8 cellular contexts compared by ENCODE assay signal in the genomic region with DNA sequence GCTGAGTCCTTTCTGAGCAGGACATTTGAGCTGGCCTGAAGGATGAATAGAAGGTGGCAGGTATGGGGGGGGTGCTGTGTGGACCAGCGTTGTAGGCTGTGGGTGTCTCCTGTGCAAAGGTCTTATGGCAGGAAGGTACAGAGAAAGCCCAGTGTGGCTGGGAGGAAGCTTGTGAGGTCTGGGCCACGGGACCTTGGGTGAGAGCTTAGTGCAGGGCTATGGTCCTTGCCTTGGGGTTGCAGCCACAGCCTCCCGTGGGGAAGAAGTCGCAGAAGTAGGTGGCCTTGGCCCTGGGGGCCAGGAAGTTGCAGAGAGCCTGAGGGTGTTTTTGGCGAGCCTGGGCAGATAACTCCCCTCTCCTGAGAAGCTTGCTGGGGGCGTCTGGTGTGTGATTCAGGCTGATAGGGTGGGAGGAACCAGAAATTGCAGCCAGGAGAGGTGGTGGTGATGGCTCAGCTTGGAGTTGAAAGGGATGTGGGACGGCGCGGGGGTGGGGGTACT. TPM values are rescaled to one million over a fixed set of nuclear protein-coding genes. Genes with fewer than 3 reads are reported as not detected.
DNase-seq lines count a peak whose midpoint lies in the region; ATAC-seq and TF ChIP-seq lines count a peak whose summit lies in the region.

No MANE protein-coding gene starts in this region.

- peak overlapping the region; percentile 79 for H3K27ac Mint-ChIP-seq in Caco-2 (ENCODE audit: unreplicated experiment)

- POLR2A ChIA-PET in Caco-2 (lab: Charles Lee): no interaction called here

- H3K27ac ChIP-seq in left lung: peak overlapping the region; percentile 73 to 90
- peak overlapping the region in 2 of 3 donors; percentile 46 to 58 for H3K27ac ChIP-seq in thyroid gland
- peak overlapping the region in 1 of 2 donors; percentile 49 for H3K27ac ChIP-seq in prostate gland

- no peaks in the 10 kb centered on the region for H3K9me3 Mint-ChIP-seq in Caco-2 (ENCODE audit: unreplicated experiment)

- no peaks in the 10 kb centered on the region for H3K27me3 ChIP-seq in Caco-2 (replicated peaks; ENCODE audit: control insufficient read depth, insufficient read depth, low read length)
- no peaks in the 10 kb centered on the region for H3K27me3 ChIP-seq in MG63
- H3K27me3 ChIP-seq in left lung: peaks cover 8 to 61% of the 10 kb centered on the region in 2 donors
- H3K27me3 ChIP-seq in thyroid gland: no peaks in the 10 kb centered on the region
- H3K27me3 ChIP-seq in prostate gland (replicated peaks; ENCODE audit: insufficient read depth): no peaks in the 10 kb centered on the region

- peaks cover 47% of the 10 kb centered on the region for H3K36me3 Mint-ChIP-seq in Caco-2 (ENCODE audit: insufficient read depth, unreplicated experiment)

- WGBS in thyroid gland, 2 donors: 58 to 62% methylated on average over 9 of the region's 9 CpGs
- WGBS in prostate gland: 11% methylated on average over 9 of the region's 9 CpGs

- BruUV-seq in Caco-2 (replicated peaks; lab: Mats Ljungman, UMichigan): no TSS peak

- in situ Hi-C loops in astrocyte of the spinal cord (cut with HindIII; ENCODE audit: low sequenced_read_pairs): no loop called here

- H3K4me3 Mint-ChIP-seq in Caco-2 (ENCODE audit: unreplicated experiment): peak overlapping the region; percentile 88

- peaks cover 20% of the 10 kb centered on the region for H3K4me1 Mint-ChIP-seq in Caco-2 (ENCODE audit: low read depth, unreplicated experiment)

- H3K4me1 ChIP-seq in Caco-2: peaks cover 40% of the 10 kb centered on the region
- H3K4me1 ChIP-seq in left lung: peaks cover 21 to 75% of the 10 kb centered on the region in 2 donors
- peaks cover 25 to 47% of the 10 kb centered on the region in 2 donors for H3K4me1 ChIP-seq in thyroid gland
- peaks cover 7% of the 10 kb centered on the region for H3K4me1 ChIP-seq in prostate gland (replicated peaks)

- H3K9me3 ChIP-seq in Caco-2 (no peaks in the 10 kb centered on the region), MG63 (no peaks in the 10 kb centered on the region), left lung (no peaks in the 10 kb centered on the region), thyroid gland (no peaks in the 10 kb centered on the region), prostate gland (no peaks in the 10 kb centered on the region)

- no peak for TF ChIP-seq CTCF in Caco-2 (IDR thresholded peaks at IDR 0.05; ENCODE audit: insufficient read depth in 1 of 2, low read depth in 1 of 2, low read length in 1 of 2, severe bottlenecking in 1 of 2, unreplicated experiment in 1 of 2)
- TF ChIP-seq CTCF in astrocyte of the spinal cord (IDR thresholded peaks at IDR 0.05; ENCODE audit: low read depth, low read length): no peak
- no peak for TF ChIP-seq CTCF in left lung (IDR thresholded peaks at IDR 0.05)
- no peak for TF ChIP-seq CTCF in thyroid gland (IDR thresholded peaks at IDR 0.05)
- no peak for TF ChIP-seq CTCF in prostate gland (IDR thresholded peaks at IDR 0.05)

- intact Hi-C loops in Caco-2 (cut with micrococcal nuclease; ENCODE audit: unreplicated experiment) (no loop called here), left lung (cut with DNase I) (no loop called here), thyroid gland (cut with DNase I) (no loop called here), prostate gland (cut with DNase I) (no loop called here)

- H3K36me3 ChIP-seq in Caco-2 (ENCODE audit: control insufficient read depth, insufficient read depth, low read length) (no peaks in the 10 kb centered on the region), MG63 (peaks cover 5% of the 10 kb centered on the region; the same call in 1 of the 2 replicates), left lung (no peaks in the 10 kb centered on the region), thyroid gland (no peaks in the 10 kb centered on the region), prostate gland (no peaks in the 10 kb centered on the region)

- H3K4me3 ChIP-seq in Caco-2 (ENCODE audit: low read depth, low read length) (peak overlapping the region; percentile 84; the same call in 1 of the 2 replicates), MG63 (peak overlapping the region; percentile 68), astrocyte of the spinal cord (ENCODE audit: low read depth, low read length) (peak overlapping the region; percentile 79), left lung (peak overlapping the region; percentile 55 to 59), thyroid gland (replicated peaks in 1 of 3) (no peak overlapping the region), prostate gland (peak overlapping the region in 1 of 2 donors; percentile 2)

- H3K27me3 Mint-ChIP-seq in Caco-2 (ENCODE audit: insufficient read depth, unreplicated experiment): no peaks in the 10 kb centered on the region

- TF ChIP-seq POLR2A in thyroid gland (IDR thresholded peaks at IDR 0.05) (no peak), prostate gland (IDR thresholded peaks at IDR 0.05) (no peak)

- no peak for DNase-seq in Caco-2
- DNase-seq in MG63: peak; percentile 79
- no peak for DNase-seq in astrocyte of the spinal cord (ENCODE audit: low read depth, low spot score)
- no peak for DNase-seq in left lung
- DNase-seq in thyroid gland: no peak
- no peak for DNase-seq in ureter (ENCODE audit: low spot score)
- DNase-seq in HPDE6-E6E7 (ENCODE audit: extremely low spot score): no peak
- no peak for DNase-seq in prostate gland (ENCODE audit: low spot score)

- peak; percentile 3 for ATAC-seq in left lung

- CTCF ChIA-PET in Caco-2 (lab: Charles Lee): interaction anchor here (1.2 kb wide), 1 partner anchor 70 kb away, joined by 7 read pairs; no protein-coding TSS in a partner anchor

RNA-seq across cellular contexts. Expression of a gene that starts 3.0 kb away (rescaled TPM):
- total RNA-seq in Caco-2 (2022): 78.2 and 91.0 TPM in 2 replicates
- total RNA-seq in MG63 (2014; rRNA removed; shearing (Covaris generic); ENCODE audit: low replicate concordance): 88.9 and 159 TPM in 2 replicates
- total RNA-seq in left lung: 10 to 100 TPM; 52.3 to 72.5 TPM
- 100 to 1,000 TPM in 1 of 4 donors, 10 to 100 TPM in 3; 31.4 to 101 (median 42.6) TPM for total RNA-seq in thyroid gland
- 30.1 TPM for total RNA-seq in ureter
- 100 to 1,000 TPM in 1 of 2 donors, 10 to 100 TPM in 1; 11.4 to 207 TPM for total RNA-seq in prostate gland

Comparison
In these comparisons a context has a peak if more than half of its experiments do, and no peak if none do; other contexts are left out.
1. H3K4me3 ChIP-seq: peak in Caco-2 (single experiment), MG63 (single experiment), astrocyte of the spinal cord (single experiment) and left lung (2 of 2); none in thyroid gland (0 of 3).